In genomic region chr7:44636926-44637325, GRCh38 we compare ENCODE assay signal across 13 cellular contexts. TPM values are rescaled to one million over a fixed set of nuclear protein-coding genes. Genes with fewer than 3 reads are reported as not detected.
DNase-seq lines count a peak whose midpoint lies in the region; ATAC-seq and TF ChIP-seq lines count a peak whose summit lies in the region.
"Had no signal": no experiment of that assay in that cellular context is flagged by ENCODE, and none has a peak within 500 bp of the region (broad histone marks: within the 10 kb centered on the region; RNA-seq: fewer than 3 reads in every experiment).

No MANE protein-coding gene starts in this region.

- peak overlapping the region; percentile 29 for H3K4me3 Mint-ChIP-seq in activated CD4-positive, alpha-beta T cell treated with anti-CD3 and anti-CD28 coated beads, Interleukin-2, amount 10 ng/mL, durations not matched to agents 24 days and 14 days
- H3K4me3 Mint-ChIP-seq in effector memory CD8-positive, alpha-beta T cell, result peak overlapping the region; percentile 49 to 87

- no peaks in the 10 kb centered on the region for H3K9me3 ChIP-seq in Peyer's patch

- H3K27me3 Mint-ChIP-seq in activated CD4-positive, alpha-beta T cell treated with anti-CD3 and anti-CD28 coated beads, Interleukin-2, amount 10 ng/mL, durations not matched to agents 24 days and 14 days, result no peaks in the 10 kb centered on the region
- H3K27me3 Mint-ChIP-seq in effector memory CD8-positive, alpha-beta T cell, result no peaks in the 10 kb centered on the region

- intact Hi-C loops in activated CD4-positive, alpha-beta T cell treated with anti-CD3 and anti-CD28 coated beads, Interleukin-2, amount 10 ng/mL, durations not matched to agents 24 days and 14 days (cut with micrococcal nuclease), result no loop called here

- no peak for ATAC-seq in effector memory CD8-positive, alpha-beta T cell (replicated peaks)
- ATAC-seq in GM19467 (IDR thresholded peaks at IDR 0.05; ENCODE audit: unreplicated experiment), result no peak

- H3K9me3 Mint-ChIP-seq in activated CD4-positive, alpha-beta T cell treated with anti-CD3 and anti-CD28 coated beads, Interleukin-2, amount 10 ng/mL, durations not matched to agents 24 days and 14 days, result no peaks in the 10 kb centered on the region
- peaks cover 2 to 7% of the 10 kb centered on the region in 2 donors for H3K9me3 Mint-ChIP-seq in effector memory CD8-positive, alpha-beta T cell

- H3K36me3 ChIP-seq in Peyer's patch, result no peaks in the 10 kb centered on the region

- H3K27ac ChIP-seq in Peyer's patch (peak overlapping the region; percentile 83 to 93 (median 90)), skin epidermis (peak overlapping the region in 19 of 21 experiments; percentile 44 to 99 (median 94))

- peaks cover 40% of the 10 kb centered on the region for H3K36me3 Mint-ChIP-seq in activated CD4-positive, alpha-beta T cell treated with anti-CD3 and anti-CD28 coated beads, Interleukin-2, amount 10 ng/mL, durations not matched to agents 24 days and 14 days (ENCODE audit: low read depth)
- H3K36me3 Mint-ChIP-seq in effector memory CD8-positive, alpha-beta T cell (ENCODE audit: insufficient read depth), result peaks cover 62% of the 10 kb centered on the region

- peaks cover 77% of the 10 kb centered on the region for H3K4me1 Mint-ChIP-seq in activated CD4-positive, alpha-beta T cell treated with anti-CD3 and anti-CD28 coated beads, Interleukin-2, amount 10 ng/mL, durations not matched to agents 24 days and 14 days
- peaks cover 74 to 76% of the 10 kb centered on the region in 2 donors for H3K4me1 Mint-ChIP-seq in effector memory CD8-positive, alpha-beta T cell (ENCODE audit: low read depth in 2 of 2)

- no peaks in the 10 kb centered on the region for H3K27me3 ChIP-seq in Peyer's patch

- TF ChIP-seq POLR2A in Peyer's patch (IDR thresholded peaks at IDR 0.05), result no peak

- no peak for TF ChIP-seq CTCF in Peyer's patch (IDR thresholded peaks at IDR 0.05)

- H3K4me3 ChIP-seq in Peyer's patch (no peak overlapping the region), skin epidermis (no peak overlapping the region)

- peak overlapping the region; percentile 99 for H3K27ac Mint-ChIP-seq in activated CD4-positive, alpha-beta T cell treated with anti-CD3 and anti-CD28 coated beads, Interleukin-2, amount 10 ng/mL, durations not matched to agents 24 days and 14 days
- peak overlapping the region; percentile 99 for H3K27ac Mint-ChIP-seq in effector memory CD8-positive, alpha-beta T cell

- no peak for DNase-seq in activated CD4-positive, alpha-beta T cell treated with anti-CD3 and anti-CD28 coated beads, Interleukin-2, amount 10 ng/mL, durations not matched to agents 24 days and 14 days
- DNase-seq in activated CD4-positive, alpha-beta T cell treated with anti-CD3 and anti-CD28 coated beads, Interleukin-2, amount 50 U/mL, for 4 hours, result no peak
- DNase-seq in Peyer's patch, result no peak
- no peak for DNase-seq in effector memory CD8-positive, alpha-beta T cell
- DNase-seq in NCI-H1105 (lab: John Stamatoyannopoulos, UW), result no peak
- DNase-seq in NCI-H524 (lab: John Stamatoyannopoulos, UW), result no peak
- DNase-seq: activated gamma-delta T cell treated with Interleukin-2 at 50 U/mL for 16 hours; DND-41; hippocampal formation; NCI-H1694 treated with DMSO at 0.1 percent for 48 hours; NK-92 treated with Interleukin-12 subunit alpha and Interleukin-12 subunit beta, amount 100 ng/mL, for 24 hours had no signal

- H3K4me1 ChIP-seq in Peyer's patch, result peaks cover 20 to 85% (median 47%) of the 10 kb centered on the region in 4 donors

RNA-seq across cellular contexts. Expression of gene OGDH, which starts 30.5 kb away (rescaled TPM):
- total RNA-seq in activated CD4-positive, alpha-beta T cell treated with anti-CD3 and anti-CD28 coated beads, Interleukin-2, amount 10 ng/mL, durations not matched to agents 24 days and 14 days, result 99.5 and 102 TPM in 2 replicates
- 100 to 1,000 TPM in 3 of 4 donors, 10 to 100 TPM in 1; 88.3 to 246 (median 217) TPM for total RNA-seq in Peyer's patch

RNA-seq across cellular contexts. Expression of gene TMED4, which starts 54.9 kb away (rescaled TPM):
- total RNA-seq in activated CD4-positive, alpha-beta T cell treated with anti-CD3 and anti-CD28 coated beads, Interleukin-2, amount 10 ng/mL, durations not matched to agents 24 days and 14 days, result 78.4 and 80.2 TPM in 2 replicates
- 100 to 1,000 TPM in 3 of 4 donors, 10 to 100 TPM in 1; 80.9 to 319 (median 262) TPM for total RNA-seq in Peyer's patch
